In genomic region chr2:240930096-240930630, GRCh38 we compare ENCODE assay signal across 26 cellular contexts. TPM values are rescaled to one million over a fixed set of nuclear protein-coding genes. Genes with fewer than 3 reads are reported as not detected.
A peak's percentile ranks its signal among the peaks of the same experiment; 100 is the strongest.
DNase-seq lines count a peak whose midpoint lies in the region; ATAC-seq, FAIRE-seq and TF ChIP-seq lines count a peak whose summit lies in the region.
"Had no signal": no experiment of that assay in that cellular context is flagged by ENCODE, and none has a peak within 500 bp of the region (broad histone marks: within the 10 kb centered on the region; RNA-seq: fewer than 3 reads in every experiment).

No MANE protein-coding gene starts in this region.

- H2AFZ ChIP-seq in H1 (ENCODE audit: low read length), result no peak overlapping the region
- H2AFZ ChIP-seq: PC-9 had no signal

- no peak overlapping the region for H3K18ac ChIP-seq in H1 (ENCODE audit: extremely low read depth, low read length)

- no peak overlapping the region for H3K56ac ChIP-seq in H1 (replicated peaks; ENCODE audit: insufficient read length, low read depth, low read length)

- no peak for TF ChIP-seq POLR2A in H1 (IDR thresholded peaks at IDR 0.05; ENCODE audit: control extremely low read depth in 1 of 2, low read depth in 2 of 2, low read length in 2 of 2)
- TF ChIP-seq POLR2A in transverse colon (IDR thresholded peaks at IDR 0.05), result no peak

- no peak overlapping the region for H3K4me3 Mint-ChIP-seq in activated naive CD8-positive, alpha-beta T cell treated with anti-CD3 and anti-CD28 coated beads, Interleukin-2, amount 50 U/mL, for 24 hours
- no peak overlapping the region for H3K4me3 Mint-ChIP-seq in activated naive CD8-positive, alpha-beta T cell treated with anti-CD3 and anti-CD28 coated beads for 36 hours
- no peak overlapping the region for H3K4me3 Mint-ChIP-seq in natural killer cell
- H3K4me3 Mint-ChIP-seq: activated CD8-positive, alpha-beta T cell treated with anti-CD3 and anti-CD28 coated beads, Interleukin-2, amount 10 ng/mL, durations not matched to agents 7 days and 5 days; effector memory CD8-positive, alpha-beta T cell; T-helper 2 cell treated with Interferon-gamma antibody and Interleukin-4, amounts not matched to agents 5 μg/mL and 100 μg/mL, for 36 hours had no signal

- no peaks in the 10 kb centered on the region for H3K27me3 Mint-ChIP-seq in activated naive CD8-positive, alpha-beta T cell treated with anti-CD3 and anti-CD28 coated beads, Interleukin-2, amount 50 U/mL, for 24 hours
- no peaks in the 10 kb centered on the region for H3K27me3 Mint-ChIP-seq in activated naive CD8-positive, alpha-beta T cell treated with anti-CD3 and anti-CD28 coated beads for 36 hours
- H3K27me3 Mint-ChIP-seq in natural killer cell (ENCODE audit: low read depth in 2 of 2), result no peaks in the 10 kb centered on the region

- no peak overlapping the region for H2BK12ac ChIP-seq in H1 (ENCODE audit: low read depth, low read length)

- ATAC-seq in activated naive CD8-positive, alpha-beta T cell treated with anti-CD3 and anti-CD28 coated beads, Interleukin-2, amount 50 U/mL, for 24 hours, result no peak
- ATAC-seq in natural killer cell (no peak), HG02678 (IDR thresholded peaks at IDR 0.05; ENCODE audit: unreplicated experiment) (no peak)
- no peak for ATAC-seq in stimulated activated naive CD8-positive, alpha-beta T cell treated with anti-CD3 and anti-CD28 coated beads, Interleukin-15, Interleukin-2, amounts not matched to agents 100 U/mL and 50 U/mL, for 24 hours
- ATAC-seq: activated CD8-positive, alpha-beta T cell treated with anti-CD3 and anti-CD28 coated beads, Interleukin-2, amount 10 ng/mL, durations not matched to agents 7 days and 5 days; activated naive CD4-positive, alpha-beta T cell treated with anti-CD3 and anti-CD28 coated beads, Interleukin-2, amount 50 U/mL, for 72 hours; effector memory CD8-positive, alpha-beta T cell; K562 had no signal

- no peaks in the 10 kb centered on the region for H3K9me3 Mint-ChIP-seq in activated naive CD8-positive, alpha-beta T cell treated with anti-CD3 and anti-CD28 coated beads, Interleukin-2, amount 50 U/mL, for 24 hours
- H3K9me3 Mint-ChIP-seq in activated naive CD8-positive, alpha-beta T cell treated with anti-CD3 and anti-CD28 coated beads for 36 hours, result no peaks in the 10 kb centered on the region
- H3K9me3 Mint-ChIP-seq in natural killer cell, result no peaks in the 10 kb centered on the region
- H3K9me3 Mint-ChIP-seq: activated naive CD4-positive, alpha-beta T cell treated with anti-CD3 and anti-CD28 coated beads, Interleukin-2, amount 50 U/mL, for 72 hours; effector memory CD8-positive, alpha-beta T cell; T-helper 2 cell treated with Interferon-gamma antibody and Interleukin-4, amounts not matched to agents 5 μg/mL and 100 μg/mL, for 36 hours had no signal

- H3K4me2 ChIP-seq in H1 (ENCODE audit: insufficient read depth in 1 of 2, low read depth in 2 of 2, low read length in 2 of 2), result no peak overlapping the region
- H3K4me2 ChIP-seq: PC-9 had no signal

- H3K27ac ChIP-seq in H1 (ENCODE audit: low read depth, low read length) (no peak overlapping the region), transverse colon (no peak overlapping the region)
- H3K27ac ChIP-seq: BLaER1 treated with 17β-estradiol and CSF1 and Interleukin-3, amounts not matched to agents 10 nM and 100 nM; esophagus squamous epithelium; PC-9 had no signal

- H3K36me3 ChIP-seq in H1 (ENCODE audit: control insufficient read depth in 2 of 4, insufficient read depth in 4 of 4, low read length in 3 of 4) (no peaks in the 10 kb centered on the region), transverse colon (no peaks in the 10 kb centered on the region)
- H3K36me3 ChIP-seq: BLaER1 treated with 17β-estradiol and CSF1 and Interleukin-3, amounts not matched to agents 10 nM and 100 nM; esophagus squamous epithelium had no signal

- no peaks in the 10 kb centered on the region for H3K23me2 ChIP-seq in H1 (ENCODE audit: low read depth, low read length)

- no peak overlapping the region for H2BK20ac ChIP-seq in H1 (ENCODE audit: low read length)

- no peaks in the 10 kb centered on the region for H4K20me1 ChIP-seq in H1 (replicated peaks in 1 of 2; ENCODE audit: control insufficient read depth in 1 of 2, insufficient read depth in 2 of 2, low read length in 2 of 2)

- H2BK5ac ChIP-seq in H1 (ENCODE audit: low read depth, low read length), result no peak overlapping the region

- H3K14ac ChIP-seq in H1 (ENCODE audit: insufficient read length), result no peak overlapping the region

- H4K91ac ChIP-seq in H1 (replicated peaks; ENCODE audit: insufficient read length, low read length), result no peak overlapping the region

- TF ChIP-seq RAD21 in H1 (IDR thresholded peaks at IDR 0.05 in 1 of 2, conservative IDR thresholded peaks at IDR 0.05 in 1 of 2; ENCODE audit: low read depth in 2 of 2, low read length in 2 of 2), result no peak

- in situ Hi-C loops in transverse colon (cut with MboI; ENCODE audit: low pct_ligation_motif_present in 1 of 4, low pct_unique_long_range_greater_than_20kb in 1 of 4, low sequenced_read_pairs in 3 of 4), result no loop called here

- no peaks in the 10 kb centered on the region for H3K79me2 ChIP-seq in H1 (ENCODE audit: control insufficient read depth in 1 of 2, insufficient read depth in 2 of 2, low read length in 2 of 2)

- no peak overlapping the region for H3K23ac ChIP-seq in H1 (ENCODE audit: insufficient read length)

- H3K4me3 ChIP-seq in H1 (ENCODE audit: extremely low read depth in 1 of 4, insufficient read depth in 2 of 4, low read depth in 3 of 4, low read length in 4 of 4) (no peak overlapping the region), transverse colon (no peak overlapping the region)
- H3K4me3 ChIP-seq: BLaER1 treated with 17β-estradiol and CSF1 and Interleukin-3, amounts not matched to agents 10 nM and 100 nM; esophagus squamous epithelium; K562; PC-9 had no signal

- no peak overlapping the region for H3K4ac ChIP-seq in H1 (replicated peaks; ENCODE audit: insufficient read length, low read depth, low read length)

- no peak overlapping the region for H2BK120ac ChIP-seq in H1 (replicated peaks; ENCODE audit: low read depth, low read length)

- POLR2A ChIA-PET in H1 (lab: Charles Lee; ENCODE audit: partially characterized antibody), result no interaction called here

- peak overlapping the region; percentile 51; the same call in 1 of the 2 replicates for H4K8ac ChIP-seq in H1 (ENCODE audit: extremely low read depth, insufficient read depth, low read length)

- FAIRE-seq in H1 (lab: Jason Lieb, UNC), result no peak
- FAIRE-seq: D721Med, K562 had no signal

- H3K9ac ChIP-seq in H1 (replicated peaks in 1 of 4; ENCODE audit: extremely low read depth in 1 of 4, low read depth in 3 of 4, low read length in 3 of 4), result no peak overlapping the region
- H3K9ac ChIP-seq: BLaER1 treated with 17β-estradiol and CSF1 and Interleukin-3, amounts not matched to agents 10 nM and 100 nM had no signal

- H3K36me3 Mint-ChIP-seq in activated naive CD8-positive, alpha-beta T cell treated with anti-CD3 and anti-CD28 coated beads, Interleukin-2, amount 50 U/mL, for 24 hours (ENCODE audit: low read depth), result no peaks in the 10 kb centered on the region
- no peaks in the 10 kb centered on the region for H3K36me3 Mint-ChIP-seq in activated naive CD8-positive, alpha-beta T cell treated with anti-CD3 and anti-CD28 coated beads for 36 hours
- no peaks in the 10 kb centered on the region for H3K36me3 Mint-ChIP-seq in natural killer cell
- H3K36me3 Mint-ChIP-seq: activated naive CD4-positive, alpha-beta T cell treated with anti-CD3 and anti-CD28 coated beads, Interleukin-2, amount 50 U/mL, for 72 hours had no signal

- no peaks in the 10 kb centered on the region for H3K79me1 ChIP-seq in H1 (ENCODE audit: low read depth, low read length)

- no peak overlapping the region for H2AK5ac ChIP-seq in H1 (ENCODE audit: low read depth, low read length)

- H3K27me3 ChIP-seq in H1 (replicated peaks in 1 of 4; ENCODE audit: control insufficient read depth in 3 of 4, extremely low read depth in 1 of 4, insufficient read depth in 3 of 4, low read length in 3 of 4) (no peaks in the 10 kb centered on the region), transverse colon (no peaks in the 10 kb centered on the region)

- no peaks in the 10 kb centered on the region for H3K9me3 ChIP-seq in H1 (ENCODE audit: insufficient read depth in 2 of 2, low read depth in 1 of 2, low read length in 1 of 2)
- H3K9me3 ChIP-seq in transverse colon, result no peaks in the 10 kb centered on the region
- H3K9me3 ChIP-seq: BLaER1 treated with 17β-estradiol and CSF1 and Interleukin-3, amounts not matched to agents 10 nM and 100 nM; esophagus squamous epithelium had no signal

- no peak overlapping the region for H2BK15ac ChIP-seq in H1 (ENCODE audit: low read length)

- no peaks in the 10 kb centered on the region for H3K4me1 ChIP-seq in H1 (replicated peaks in 1 of 4; ENCODE audit: control insufficient read depth in 3 of 4, insufficient read depth in 4 of 4, low read length in 3 of 4)
- H3K4me1 ChIP-seq in transverse colon, result peaks cover 0 to 4% (median 0%) of the 10 kb centered on the region in 4 donors

- no peak for TF ChIP-seq CTCF in H1 (IDR thresholded peaks at IDR 0.05; ENCODE audit: control extremely low read depth in 1 of 3, insufficient read depth in 1 of 3, low read depth in 1 of 3, low read length in 3 of 3)
- TF ChIP-seq CTCF in natural killer cell (IDR thresholded peaks at IDR 0.05), result no peak
- no peak for TF ChIP-seq CTCF in transverse colon (IDR thresholded peaks at IDR 0.05)

- no peaks in the 10 kb centered on the region for H3K4me1 Mint-ChIP-seq in activated naive CD8-positive, alpha-beta T cell treated with anti-CD3 and anti-CD28 coated beads, Interleukin-2, amount 50 U/mL, for 24 hours
- no peaks in the 10 kb centered on the region for H3K4me1 Mint-ChIP-seq in activated naive CD8-positive, alpha-beta T cell treated with anti-CD3 and anti-CD28 coated beads for 36 hours
- H3K4me1 Mint-ChIP-seq in natural killer cell, result no peaks in the 10 kb centered on the region

- H4K5ac ChIP-seq in H1 (ENCODE audit: insufficient read length, low read depth, low read length), result no peak overlapping the region

- no peak overlapping the region for H3K27ac Mint-ChIP-seq in activated naive CD8-positive, alpha-beta T cell treated with anti-CD3 and anti-CD28 coated beads, Interleukin-2, amount 50 U/mL, for 24 hours
- H3K27ac Mint-ChIP-seq in activated naive CD8-positive, alpha-beta T cell treated with anti-CD3 and anti-CD28 coated beads for 36 hours, result no peak overlapping the region
- no peak overlapping the region for H3K27ac Mint-ChIP-seq in natural killer cell
- H3K27ac Mint-ChIP-seq: activated CD8-positive, alpha-beta T cell treated with anti-CD3 and anti-CD28 coated beads, Interleukin-2, amount 10 ng/mL, durations not matched to agents 7 days and 5 days; activated naive CD4-positive, alpha-beta T cell treated with anti-CD3 and anti-CD28 coated beads, Interleukin-2, amount 50 U/mL, for 72 hours; effector memory CD8-positive, alpha-beta T cell; T-helper 2 cell treated with Interferon-gamma antibody and Interleukin-4, amounts not matched to agents 5 μg/mL and 100 μg/mL, for 36 hours had no signal

- intact Hi-C loops in natural killer cell (cut with micrococcal nuclease) (no loop called here), transverse colon (cut with DNase I; ENCODE audit: low total_unique reads) (no loop called here)

- CTCF ChIA-PET in H1 (lab: Charles Lee; ENCODE audit: partially characterized antibody), result no interaction called here

- DNase-seq in activated naive CD8-positive, alpha-beta T cell treated with anti-CD3 and anti-CD28 coated beads, Interleukin-2, amount 50 U/mL, for 24 hours, result peak; percentile 0
- no peak for DNase-seq in activated naive CD8-positive, alpha-beta T cell treated with anti-CD3 and anti-CD28 coated beads for 36 hours
- peak in 1 of 2 experiments; percentile 41 for DNase-seq in H1 (ENCODE audit: low read depth in 1 of 2, low spot score in 2 of 2)
- DNase-seq in natural killer cell, result peak; percentile 12
- DNase-seq in transverse colon, result peak; percentile 2
- DNase-seq in DMS 273 (lab: John Stamatoyannopoulos, UW; ENCODE audit: unreplicated experiment), result no peak
- no peak for DNase-seq in stimulated activated naive CD8-positive, alpha-beta T cell treated with anti-CD3 and anti-CD28 coated beads, Interleukin-15, Interleukin-2, amounts not matched to agents 100 U/mL and 50 U/mL, for 24 hours
- DNase-seq: activated CD8-positive, alpha-beta T cell treated with anti-CD3 and anti-CD28 coated beads, Interleukin-2, amount 10 ng/mL, durations not matched to agents 7 days and 5 days; effector memory CD8-positive, alpha-beta T cell; esophagus squamous epithelium; MV-4-11; NCI-H187 treated with DMSO at 0.1 percent for 48 hours; NCI-H226; PC-9; stimulated activated CD4-positive, alpha-beta T cell treated with anti-CD3 and anti-CD28 coated beads, Interleukin-15, amount 100 ng/mL, for 24 hours had no signal

- WGBS in H1 (ENCODE audit: extremely low coverage in 1 of 2, insufficient coverage in 1 of 2, insufficient read length in 1 of 2, insufficient replicate concordance in 2 of 2, low coverage in 1 of 2, low lambda C conversion rate in 2 of 2, missing lambda C conversion rate in 1 of 2), 2 experiments, result 91% methylated on average over 9 of the region's 12 CpGs; no CpG with 5 or more reads in 1 of the 2 experiments
- 85% methylated on average over 6 of the region's 12 CpGs; no CpG with 5 or more reads in 1 of the 2 donors for WGBS in transverse colon (ENCODE audit: low coverage in 1 of 2), 2 donors

- TF ChIP-seq EP300 in H1 (IDR thresholded peaks at IDR 0.05; ENCODE audit: borderline replicate concordance in 1 of 2, low read depth in 2 of 2, low read length in 2 of 2), result no peak
- no peak for TF ChIP-seq EP300 in transverse colon (IDR thresholded peaks at IDR 0.05; ENCODE audit: low read depth)

RNA-seq across cellular contexts. Expression of gene CROCC2, which starts 24.0 kb away (rescaled TPM):
- total RNA-seq in activated naive CD8-positive, alpha-beta T cell treated with anti-CD3 and anti-CD28 coated beads for 36 hours, result not detected
- total RNA-seq in H1 (2021; fragmentation: NEBNext Ultra II Directional; extraction: Animal tissue kit (Norgen Biotek cat#: 25700)), result not detected in 2 replicates
- polyA plus RNA-seq in H1 (2011; rRNA removed), result not detected in 2 replicates
- not detected for polyA plus RNA-seq in H1 (2011; cell fraction: cytosol; rRNA removed)
- polyA plus RNA-seq in H1 (2011; cell fraction: nucleus; rRNA removed), result not detected
- polyA plus RNA-seq in H1 (2012, experiment 1 of 2), result not detected in 4 replicates
- not detected for polyA plus RNA-seq in H1 (2012, experiment 2 of 2)
- polyA plus RNA-seq in H1 (2013, experiment 1 of 2), result not detected
- polyA plus RNA-seq in H1 (2013, experiment 2 of 2), result not detected
- not detected in 2 replicates for polyA minus RNA-seq in H1 (2011; rRNA and poly(A)+ RNA removed)
- not detected for polyA minus RNA-seq in H1 (2011; cell fraction: cytosol; rRNA and poly(A)+ RNA removed)
- not detected for polyA minus RNA-seq in H1 (2011; cell fraction: nucleus; rRNA and poly(A)+ RNA removed)
- total RNA-seq in natural killer cell (under 1 TPM in 1 of 3 donors, not detected in 2; 0.14 TPM), transverse colon (not detected)
- total RNA-seq: activated CD8-positive, alpha-beta T cell treated with anti-CD3 and anti-CD28 coated beads, Interleukin-2, amount 10 ng/mL, durations not matched to agents 7 days and 5 days; activated naive CD4-positive, alpha-beta T cell treated with anti-CD3 and anti-CD28 coated beads, Interleukin-2, amount 50 U/mL, for 72 hours; cerebellum; esophagus squamous epithelium; G401; K562; PC-9; SK-MEL-5; temporal lobe had no signal
- polyA plus RNA-seq: K562 had no signal

RNA-seq across cellular contexts. Expression of gene MAB21L4, which starts 34.2 kb away (rescaled TPM):
- not detected for total RNA-seq in activated naive CD8-positive, alpha-beta T cell treated with anti-CD3 and anti-CD28 coated beads for 36 hours
- not detected in 2 replicates for total RNA-seq in H1 (2021; fragmentation: NEBNext Ultra II Directional; extraction: Animal tissue kit (Norgen Biotek cat#: 25700))
- polyA plus RNA-seq in H1 (2011; rRNA removed), result 0.08 and 0.11 TPM in 2 replicates
- 0.19 TPM for polyA plus RNA-seq in H1 (2011; cell fraction: cytosol; rRNA removed)
- 0.10 TPM for polyA plus RNA-seq in H1 (2011; cell fraction: nucleus; rRNA removed)
- polyA plus RNA-seq in H1 (2012, experiment 1 of 2), result 0.17 to 0.31 TPM in 2 of 4 replicates, not detected in the others
- polyA plus RNA-seq in H1 (2012, experiment 2 of 2), result 0.08 TPM
- polyA plus RNA-seq in H1 (2013, experiment 1 of 2), result 0.14 TPM
- polyA plus RNA-seq in H1 (2013, experiment 2 of 2), result 0.20 TPM
- polyA minus RNA-seq in H1 (2011; rRNA and poly(A)+ RNA removed), result 0.13 TPM in 1 of 2 replicates, not detected in the other
- polyA minus RNA-seq in H1 (2011; cell fraction: cytosol; rRNA and poly(A)+ RNA removed), result not detected
- polyA minus RNA-seq in H1 (2011; cell fraction: nucleus; rRNA and poly(A)+ RNA removed), result not detected
- total RNA-seq in natural killer cell (not detected), transverse colon (10 to 100 TPM in 1 of 4 donors, 1 to 10 TPM in 2, not detected in 1; 4.9 to 11.6 (median 9.8) TPM)
- total RNA-seq: activated CD8-positive, alpha-beta T cell treated with anti-CD3 and anti-CD28 coated beads, Interleukin-2, amount 10 ng/mL, durations not matched to agents 7 days and 5 days; activated naive CD4-positive, alpha-beta T cell treated with anti-CD3 and anti-CD28 coated beads, Interleukin-2, amount 50 U/mL, for 72 hours; cerebellum; G401; K562; SK-MEL-5; temporal lobe had no signal
- polyA plus RNA-seq: neural cell had no signal

Comparison
In these comparisons a context has a peak if more than half of its experiments do, and no peak if none do; other contexts are left out.
1. DNase-seq: peak in activated naive CD8-positive, alpha-beta T cell treated with anti-CD3 and anti-CD28 coated beads, Interleukin-2, amount 50 U/mL, for 24 hours (single experiment), natural killer cell (single experiment) and transverse colon (single experiment); none in activated naive CD8-positive, alpha-beta T cell treated with anti-CD3 and anti-CD28 coated beads for 36 hours (single experiment), DMS 273 (single experiment) and stimulated activated naive CD8-positive, alpha-beta T cell treated with anti-CD3 and anti-CD28 coated beads, Interleukin-15, Interleukin-2, amounts not matched to agents 100 U/mL and 50 U/mL, for 24 hours (single experiment).